Comparison of ENCODE assay signal across 36 cellular contexts in the genomic region with DNA sequence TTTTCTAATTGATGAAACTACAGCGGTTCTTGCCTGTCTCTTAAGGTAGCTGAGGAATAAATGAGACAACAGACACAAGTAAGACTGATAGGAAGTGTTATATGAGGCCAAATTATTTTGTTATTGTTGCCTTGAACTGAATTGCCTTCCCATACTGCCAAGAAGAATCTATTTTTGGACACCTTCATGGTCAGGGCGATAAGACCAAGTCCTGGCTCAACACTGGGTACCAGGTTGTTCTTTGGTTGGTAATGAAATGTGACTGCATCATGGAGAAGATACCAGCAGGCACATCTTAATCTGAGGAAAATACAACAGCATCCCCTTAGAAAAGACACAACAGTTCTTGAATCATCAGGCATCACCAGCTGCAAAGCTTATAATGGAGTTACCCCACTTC. TPM values are rescaled to one million over a fixed set of nuclear protein-coding genes. Genes with fewer than 3 reads are reported as not detected.
"Had no signal": no experiment of that assay in that cellular context is flagged by ENCODE, and none has a peak within 500 bp of the region (broad histone marks: within the 10 kb centered on the region; RNA-seq: fewer than 3 reads in every experiment).

No MANE protein-coding gene starts in this region.

- FAIRE-seq: astrocyte, bronchial epithelial cell, colon had no signal

- H3K27me3 Mint-ChIP-seq: activated B cell treated with CpG ODN at 0.5 μM for 24 hours had no signal

- H3K36me3 Mint-ChIP-seq: activated naive CD8-positive, alpha-beta T cell had no signal

- H3K27me3 ChIP-seq: brain microvascular endothelial cell, esophagus muscularis mucosa, gastrocnemius medialis had no signal

- H3K9me3 ChIP-seq: esophagus muscularis mucosa, gastrocnemius medialis had no signal

- ATAC-seq: activated CD4-positive, CD25-positive, alpha-beta regulatory T cell treated with anti-CD3 and anti-CD28 coated beads, Interleukin-2, amount 50 U/mL, for 24 hours; activated CD8-positive, alpha-beta T cell treated with anti-CD3 and anti-CD28 coated beads for 36 hours; activated T-cell treated with anti-CD3 and anti-CD28 coated beads, Interleukin-2, amount 50 U/mL, for 4 hours; activated T-helper 17 cell treated with anti-CD3 and anti-CD28 coated beads, Interleukin-2, amount 50 U/mL, for 72 hours; effector memory CD8-positive, alpha-beta T cell; foreskin keratinocyte; gastrocnemius medialis; T-helper 17 cell had no signal

- H3K27ac ChIP-seq: brain microvascular endothelial cell, esophagus muscularis mucosa, foreskin keratinocyte, gastrocnemius medialis, WERI-Rb-1 had no signal

- H3K9me3 Mint-ChIP-seq: activated B cell treated with CpG ODN at 0.5 μM for 24 hours; activated CD8-positive, alpha-beta T cell treated with anti-CD3 and anti-CD28 coated beads for 36 hours; activated T-cell treated with anti-CD3 and anti-CD28 coated beads, Interleukin-2, amount 50 U/mL, for 4 hours; activated T-helper 17 cell treated with anti-CD3 and anti-CD28 coated beads, Interleukin-2, amount 50 U/mL, for 72 hours; T-helper 2 cell treated with Interferon-gamma antibody and Interleukin-4, amounts not matched to agents 5 μg/mL and 100 μg/mL, for 36 hours had no signal

- H3K27ac Mint-ChIP-seq: activated B cell treated with CpG ODN at 0.5 μM for 24 hours; activated CD8-positive, alpha-beta T cell treated with anti-CD3 and anti-CD28 coated beads for 36 hours; activated naive CD8-positive, alpha-beta T cell; activated T-helper 17 cell treated with anti-CD3 and anti-CD28 coated beads, Interleukin-2, amount 50 U/mL, for 72 hours; effector memory CD8-positive, alpha-beta T cell; T-helper 17 cell; T-helper 2 cell treated with Interferon-gamma antibody and Interleukin-4, amounts not matched to agents 5 μg/mL and 100 μg/mL, for 36 hours had no signal

- DNase-seq: activated B cell treated with CpG ODN at 0.5 μM for 24 hours; activated CD4-positive, alpha-beta T cell treated with anti-CD3 and anti-CD28 coated beads for 48 hours; activated CD4-positive, alpha-beta T cell treated with anti-CD3 and anti-CD28 coated beads, Interleukin-2, amount 50 U/mL, for 1 hour; activated CD4-positive, alpha-beta T cell treated with anti-CD3 and anti-CD28 coated beads, Interleukin-2, amount 50 U/mL, for 48 hours; activated CD8-positive, alpha-beta memory T cell treated with anti-CD3 and anti-CD28 coated beads for 24 hours; activated CD8-positive, alpha-beta T cell treated with anti-CD3 and anti-CD28 coated beads for 36 hours; activated effector memory CD4-positive, alpha-beta T cell treated with Interleukin-2 at 50 U/mL for 16 hours; activated gamma-delta T cell treated with Interleukin-2 at 50 U/mL for 16 hours; activated naive CD4-positive, alpha-beta T cell treated with anti-CD3 and anti-CD28 coated beads, Interleukin-2, amount 50 U/mL, for 16 hours; activated naive CD4-positive, alpha-beta T cell treated with Interleukin-2 at 50 U/mL for 16 hours; activated T-cell treated with anti-CD3 and anti-CD28 coated beads, Interleukin-2, amount 50 U/mL, for 4 hours; amniotic stem cell; anterior cingulate cortex; brain microvascular endothelial cell; caudate nucleus; cortex of kidney; dermis blood vessel endothelial cell; effector CD4-positive, alpha-beta T cell; effector memory CD8-positive, alpha-beta T cell; erythroblast; foreskin keratinocyte; gastrocnemius medialis; T-helper 1 cell; T-helper 17 cell; T1000; WERI-Rb-1 had no signal

- H3K4me3 ChIP-seq: esophagus muscularis mucosa, gastrocnemius medialis had no signal

- H3K4me3 Mint-ChIP-seq: activated B cell treated with CpG ODN at 0.5 μM for 24 hours; activated CD8-positive, alpha-beta T cell treated with anti-CD3 and anti-CD28 coated beads for 36 hours; activated naive CD8-positive, alpha-beta T cell; activated T-cell treated with anti-CD3 and anti-CD28 coated beads, Interleukin-2, amount 50 U/mL, for 4 hours; activated T-helper 17 cell treated with anti-CD3 and anti-CD28 coated beads, Interleukin-2, amount 50 U/mL, for 72 hours; effector memory CD8-positive, alpha-beta T cell; T-helper 17 cell; T-helper 2 cell treated with Interferon-gamma antibody and Interleukin-4, amounts not matched to agents 5 μg/mL and 100 μg/mL, for 36 hours had no signal

- H3K4me1 Mint-ChIP-seq: activated B cell treated with CpG ODN at 0.5 μM for 24 hours; activated T-helper 17 cell treated with anti-CD3 and anti-CD28 coated beads, Interleukin-2, amount 50 U/mL, for 72 hours; T-helper 17 cell had no signal

- H3K4me1 ChIP-seq: foreskin keratinocyte had no signal

- H3K36me3 ChIP-seq: brain microvascular endothelial cell, esophagus muscularis mucosa, gastrocnemius medialis, WERI-Rb-1 had no signal

RNA-seq across cellular contexts. Expression of gene MSGN1, which starts 23.7 kb away (rescaled TPM):
- total RNA-seq: activated CD8-positive, alpha-beta T cell treated with anti-CD3 and anti-CD28 coated beads for 36 hours; activated T-cell treated with anti-CD3 and anti-CD28 coated beads, Interleukin-2, amount 50 U/mL, for 4 hours; activated T-helper 17 cell treated with anti-CD3 and anti-CD28 coated beads, Interleukin-2, amount 50 U/mL, for 72 hours; astrocyte; bronchial epithelial cell; chondrocyte; dermis blood vessel endothelial cell; esophagus muscularis mucosa; foreskin keratinocyte; gastrocnemius medialis; T-helper 17 cell had no signal
- polyA plus RNA-seq: adipose tissue, foreskin keratinocyte had no signal

RNA-seq across cellular contexts. Expression of gene KCNS3, which starts 38.5 kb away (rescaled TPM):
- total RNA-seq: activated CD8-positive, alpha-beta T cell treated with anti-CD3 and anti-CD28 coated beads for 36 hours; activated T-cell treated with anti-CD3 and anti-CD28 coated beads, Interleukin-2, amount 50 U/mL, for 4 hours; activated T-helper 17 cell treated with anti-CD3 and anti-CD28 coated beads, Interleukin-2, amount 50 U/mL, for 72 hours; T-helper 17 cell had no signal
